9 cellular contexts compared by ENCODE assay signal in genomic region chr7:22561356-22561755, GRCh38.
DNase-seq lines count a peak whose midpoint lies in the region; ATAC-seq and TF ChIP-seq lines count a peak whose summit lies in the region.
"Had no signal": no experiment of that assay in that cellular context is flagged by ENCODE, and none has a peak within 500 bp of the region (broad histone marks: within the 10 kb centered on the region; RNA-seq: fewer than 3 reads in every experiment).

No MANE protein-coding gene starts in this region.

- H3K9me2 ChIP-seq in PC-3 (replicated peaks; ENCODE audit: low read length) = no peaks in the 10 kb centered on the region

- H2AFZ ChIP-seq in PC-3 (ENCODE audit: low read length) = no peak overlapping the region

- H3F3A ChIP-seq in PC-3 (ENCODE audit: low read length, unreplicated experiment) = no peaks in the 10 kb centered on the region

- intact Hi-C loops in Caco-2 (cut with micrococcal nuclease; ENCODE audit: unreplicated experiment) = loop anchor here (2.0 to 5.0 kb wide), 3 partner anchors 99 to 299 kb away; no protein-coding TSS in a partner anchor
- intact Hi-C loops in PC-3 (cut with micrococcal nuclease) = loop anchor here (1.0 to 10.0 kb wide), 8 partner anchors 16 to 493 kb away; no protein-coding TSS in a partner anchor

- no peak for TF ChIP-seq CTCF in Caco-2 (IDR thresholded peaks at IDR 0.05; ENCODE audit: insufficient read depth in 1 of 2, low read depth in 1 of 2, low read length in 1 of 2, severe bottlenecking in 1 of 2, unreplicated experiment in 1 of 2)
- TF ChIP-seq CTCF in PC-3 (conservative IDR thresholded peaks at IDR 0.05; ENCODE audit: low read depth, low read length) = no peak
- TF ChIP-seq CTCF in GM20000 (IDR thresholded peaks at IDR 0.05; ENCODE audit: extremely low read depth, missing control alignments) = no peak

- ATAC-seq in PC-3 (peak; percentile 64), HG03135 (IDR thresholded peaks at IDR 0.05; ENCODE audit: unreplicated experiment) (no peak)

- no peaks in the 10 kb centered on the region for H3K79me2 ChIP-seq in PC-3 (ENCODE audit: low read length)

- CTCF ChIA-PET in Caco-2 (lab: Charles Lee) (interaction anchor here (0.6 to 6.6 kb wide), 7 partner anchors 11 to 494 kb away, joined by 3 to 95 read pairs (median 8); partner anchors contain the start of gene IL6), PC-3 (lab: Charles Lee) (interaction anchor here (0.6 to 4.1 kb wide), 11 partner anchors 11 to 259 kb away, joined by 3 to 88 read pairs (median 5); partner anchors contain the start of gene IL6)

- H3K36me3 Mint-ChIP-seq in Caco-2 (ENCODE audit: insufficient read depth, unreplicated experiment) = peaks cover 4% of the 10 kb centered on the region

- peak overlapping the region; percentile 68 for H3K4me3 Mint-ChIP-seq in Caco-2 (ENCODE audit: unreplicated experiment)
- H3K4me3 Mint-ChIP-seq: activated T-cell treated with anti-CD3 and anti-CD28 coated beads, Interleukin-2, amount 50 U/mL, for 24 hours had no signal

- H3K4me1 ChIP-seq in Caco-2 (peaks cover 51% of the 10 kb centered on the region), PC-3 (ENCODE audit: insufficient read depth, low read length) (peaks cover 63% of the 10 kb centered on the region)

- POLR2A ChIA-PET in Caco-2 (lab: Charles Lee) (interaction anchor here (0.5 kb wide), 1 partner anchor 213 kb away, joined by 3 read pairs; no protein-coding TSS in a partner anchor), PC-3 (lab: Charles Lee; ENCODE audit: unreplicated experiment) (interaction anchor here (0.6 to 1.6 kb wide), 3 partner anchors 16 to 246 kb away, joined by 3 to 11 read pairs (median 9); no protein-coding TSS in a partner anchor)

- H3K4me3 ChIP-seq in Caco-2 (ENCODE audit: low read depth, low read length) (no peak overlapping the region), PC-3 (ENCODE audit: low read length) (no peak overlapping the region)

- H3K27ac ChIP-seq in PC-3 (ENCODE audit: low read length) = peak overlapping the region; percentile 95

- H3K4me1 Mint-ChIP-seq in Caco-2 (ENCODE audit: low read depth, unreplicated experiment) = peaks cover 29% of the 10 kb centered on the region

- no peaks in the 10 kb centered on the region for H3K27me3 Mint-ChIP-seq in Caco-2 (ENCODE audit: insufficient read depth, unreplicated experiment)

- no TSS peak for BruUV-seq in Caco-2 (replicated peaks; lab: Mats Ljungman, UMichigan)
- no TSS peak for BruUV-seq in PC-3 (replicated peaks; lab: Mats Ljungman, UMichigan)

- H3K27ac Mint-ChIP-seq in Caco-2 (ENCODE audit: unreplicated experiment) = peak overlapping the region; percentile 51
- H3K27ac Mint-ChIP-seq: activated T-cell treated with anti-CD3 and anti-CD28 coated beads, Interleukin-2, amount 50 U/mL, for 24 hours had no signal

- DNase-seq in Caco-2 = peak; percentile 35 to 64
- peak; percentile 91 for DNase-seq in PC-3
- peak; percentile 98 for DNase-seq in fibroblast of the conjunctiva (ENCODE audit: low read depth)
- peak; percentile 31 for DNase-seq in occipital lobe (lab: John Stamatoyannopoulos, UW)
- no peak for DNase-seq in GM20000 (ENCODE audit: low spot score)
- DNase-seq in SIG-M5 (lab: John Stamatoyannopoulos, UW) = no peak
- no peak for DNase-seq in NCI-H1417 (lab: John Stamatoyannopoulos, UW)
- DNase-seq: activated T-cell treated with anti-CD3 and anti-CD28 coated beads, Interleukin-2, amount 50 U/mL, for 24 hours had no signal

- H3K4me2 ChIP-seq in PC-3 (ENCODE audit: low read length) = peak overlapping the region; percentile 53

- H3K9me3 Mint-ChIP-seq in Caco-2 (ENCODE audit: unreplicated experiment) = no peaks in the 10 kb centered on the region
- H3K9me3 Mint-ChIP-seq: activated T-cell treated with anti-CD3 and anti-CD28 coated beads, Interleukin-2, amount 50 U/mL, for 24 hours had no signal

- H4K20me1 ChIP-seq in PC-3 (ENCODE audit: low read length) = no peaks in the 10 kb centered on the region

- H3K9ac ChIP-seq in PC-3 (ENCODE audit: low read length) = peak overlapping the region; percentile 83

- H3K36me3 ChIP-seq in Caco-2 (ENCODE audit: control insufficient read depth, insufficient read depth, low read length) (no peaks in the 10 kb centered on the region), PC-3 (ENCODE audit: low read depth, low read length) (no peaks in the 10 kb centered on the region)

- H3K27me3 ChIP-seq in Caco-2 (replicated peaks; ENCODE audit: control insufficient read depth, insufficient read depth, low read length) = no peaks in the 10 kb centered on the region
- H3K27me3 ChIP-seq in PC-3 (ENCODE audit: low read length) = no peaks in the 10 kb centered on the region

- H3K9me3 ChIP-seq in Caco-2 (no peaks in the 10 kb centered on the region), PC-3 (ENCODE audit: low read length) (no peaks in the 10 kb centered on the region)

Comparison
In these comparisons a context has a peak if more than half of its experiments do, and no peak if none do; other contexts are left out.
1. DNase-seq: peak in Caco-2 (2 of 2), PC-3 (single experiment), fibroblast of the conjunctiva (single experiment) and occipital lobe (single experiment); none in GM20000 (single experiment), SIG-M5 (single experiment) and NCI-H1417 (0 of 3).